ENCODE assay signal across 10 cellular contexts in the genomic region with DNA sequence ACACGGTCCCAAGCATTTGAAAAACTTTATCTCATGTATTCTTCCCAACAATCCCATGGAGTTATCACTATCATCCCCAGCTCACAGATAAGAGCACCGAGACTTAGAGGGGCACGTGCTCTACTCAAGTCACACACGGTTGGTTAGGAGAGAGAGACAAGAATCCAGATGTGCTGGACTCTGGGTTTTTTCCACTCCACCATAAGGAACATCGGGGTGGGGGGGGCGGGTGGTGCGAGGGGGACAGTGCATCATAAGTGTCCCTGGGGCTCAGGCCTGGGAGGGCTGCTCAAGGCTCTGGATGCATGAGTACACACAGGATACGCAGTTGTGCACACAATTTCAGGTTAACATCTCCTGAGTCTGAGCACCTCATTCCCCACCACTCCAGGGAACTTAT. TPM values are rescaled to one million over a fixed set of nuclear protein-coding genes. Genes with fewer than 3 reads are reported as not detected.
DNase-seq lines count a peak whose midpoint lies in the region; TF ChIP-seq lines count a peak whose summit lies in the region.
"Had no signal": no experiment of that assay in that cellular context is flagged by ENCODE, and none has a peak within 500 bp of the region (broad histone marks: within the 10 kb centered on the region; RNA-seq: fewer than 3 reads in every experiment).

No MANE protein-coding gene starts in this region.

- H3K9ac ChIP-seq in adipocyte (ENCODE audit: low read length) (peak overlapping the region; percentile 83), trophoblast cell (ENCODE audit: low read length) (no peak overlapping the region)

- H3K4me2 ChIP-seq in trophoblast cell (ENCODE audit: low read length): no peak overlapping the region

- no peak overlapping the region for H3K27ac Mint-ChIP-seq in activated T-helper 2 cell treated with anti-CD3 and anti-CD28 coated beads, Interferon-gamma antibody, Interleukin-2, Interleukin-4, amounts not matched to agents 10 μg/mL and 5 μg/mL and 100 μg/mL, durations not matched to agents 14 hours and 24 hours and 36 hours

- H3K36me3 ChIP-seq in adipocyte (ENCODE audit: control insufficient read depth, insufficient read depth, low read length, severe bottlenecking): peaks cover 17% of the 10 kb centered on the region
- peaks cover 2 to 6% of the 10 kb centered on the region in 2 experiments for H3K36me3 ChIP-seq in trophoblast cell (ENCODE audit: control insufficient read depth in 1 of 2, insufficient read depth in 2 of 2, low read length in 2 of 2)

- no peak overlapping the region for H2BK5ac ChIP-seq in trophoblast cell (ENCODE audit: low read depth, low read length, poor library complexity)

- H3K27me3 ChIP-seq in adipocyte (replicated peaks; ENCODE audit: control insufficient read depth, insufficient read depth, low read length) (no peaks in the 10 kb centered on the region), trophoblast cell (ENCODE audit: insufficient read depth, low read length) (no peaks in the 10 kb centered on the region)

- in situ Hi-C loops in KBM-7 (cut with MboI; ENCODE audit: low pct_unique_long_range_greater_than_20kb, low sequenced_read_pairs): no loop called here

- H3K4ac ChIP-seq in trophoblast cell (ENCODE audit: low read depth, low read length): peak overlapping the region; percentile 57

- no peak overlapping the region for H3K14ac ChIP-seq in trophoblast cell (ENCODE audit: low read length)

- H3K27ac ChIP-seq in trophoblast cell (ENCODE audit: low read depth, low read length): no peak overlapping the region

- no peak overlapping the region for H2BK120ac ChIP-seq in trophoblast cell (ENCODE audit: insufficient read depth, low read length, poor library complexity)

- H3K4me1 ChIP-seq in adipocyte (ENCODE audit: control insufficient read depth, insufficient read depth, low read length) (peaks cover 85% of the 10 kb centered on the region), trophoblast cell (ENCODE audit: control insufficient read depth in 1 of 2, insufficient read depth in 2 of 2, low read length in 2 of 2) (peaks cover 38 to 44% of the 10 kb centered on the region in 2 experiments)

- H3K36me3 Mint-ChIP-seq in activated T-helper 2 cell treated with anti-CD3 and anti-CD28 coated beads, Interferon-gamma antibody, Interleukin-2, Interleukin-4, amounts not matched to agents 10 μg/mL and 5 μg/mL and 100 μg/mL, durations not matched to agents 14 hours and 24 hours and 36 hours (ENCODE audit: low read depth): no peaks in the 10 kb centered on the region

- no peak overlapping the region for H2AK5ac ChIP-seq in trophoblast cell (ENCODE audit: low read length)

- peaks cover 20% of the 10 kb centered on the region for H3K79me2 ChIP-seq in trophoblast cell (ENCODE audit: control insufficient read depth, insufficient read depth, low read length, poor library complexity)

- H3K4me3 ChIP-seq in AG10803 (ENCODE audit: low read length) (peak overlapping the region; percentile 58), adipocyte (ENCODE audit: low read length) (peak overlapping the region; percentile 72), foreskin fibroblast (ENCODE audit: low read depth in 1 of 2, low read length in 2 of 2) (peak overlapping the region; percentile 30 to 56), trophoblast cell (ENCODE audit: low read depth, low read length) (no peak overlapping the region)

- TF ChIP-seq CTCF in AG10803 (conservative IDR thresholded peaks at IDR 0.05; ENCODE audit: low read length) (no peak), foreskin fibroblast (IDR thresholded peaks at IDR 0.05; ENCODE audit: low read depth, low read length) (no peak)

- intact Hi-C loops in activated T-helper 2 cell treated with anti-CD3 and anti-CD28 coated beads, Interferon-gamma antibody, Interleukin-2, Interleukin-4, amounts not matched to agents 10 μg/mL and 5 μg/mL and 100 μg/mL, durations not matched to agents 14 hours and 24 hours and 36 hours (cut with micrococcal nuclease): no loop called here

- peaks cover 5% of the 10 kb centered on the region for H3K27me3 Mint-ChIP-seq in activated T-helper 2 cell treated with anti-CD3 and anti-CD28 coated beads, Interferon-gamma antibody, Interleukin-2, Interleukin-4, amounts not matched to agents 10 μg/mL and 5 μg/mL and 100 μg/mL, durations not matched to agents 14 hours and 24 hours and 36 hours (ENCODE audit: low read depth)

- no peak overlapping the region for H4K12ac ChIP-seq in trophoblast cell (ENCODE audit: low read depth, low read length)

- no peak overlapping the region for H2AFZ ChIP-seq in trophoblast cell (ENCODE audit: insufficient read depth, low read length, poor library complexity)

- no peak overlapping the region for H3K18ac ChIP-seq in trophoblast cell (ENCODE audit: low read length)

- no peak overlapping the region for H3K4me3 Mint-ChIP-seq in activated T-helper 2 cell treated with anti-CD3 and anti-CD28 coated beads, Interferon-gamma antibody, Interleukin-2, Interleukin-4, amounts not matched to agents 10 μg/mL and 5 μg/mL and 100 μg/mL, durations not matched to agents 14 hours and 24 hours and 36 hours (ENCODE audit: low read depth)

- H3K9me3 Mint-ChIP-seq in activated T-helper 2 cell treated with anti-CD3 and anti-CD28 coated beads, Interferon-gamma antibody, Interleukin-2, Interleukin-4, amounts not matched to agents 10 μg/mL and 5 μg/mL and 100 μg/mL, durations not matched to agents 14 hours and 24 hours and 36 hours: no peaks in the 10 kb centered on the region

- no peaks in the 10 kb centered on the region for H3K4me1 Mint-ChIP-seq in activated T-helper 2 cell treated with anti-CD3 and anti-CD28 coated beads, Interferon-gamma antibody, Interleukin-2, Interleukin-4, amounts not matched to agents 10 μg/mL and 5 μg/mL and 100 μg/mL, durations not matched to agents 14 hours and 24 hours and 36 hours (ENCODE audit: low read depth)

- H2BK12ac ChIP-seq in trophoblast cell (ENCODE audit: low read length): no peak overlapping the region

- H3K9me3 ChIP-seq in adipocyte (ENCODE audit: control insufficient read depth, low read length) (no peaks in the 10 kb centered on the region), trophoblast cell (ENCODE audit: insufficient read depth, low read depth, low read length) (no peaks in the 10 kb centered on the region)

- DNase-seq in AG10803 (ENCODE audit: low read depth): no peak
- no peak for DNase-seq in adipocyte (ENCODE audit: low read depth)
- peak in 1 of 2 donors; percentile 48 for DNase-seq in foreskin fibroblast
- no peak for DNase-seq in trophoblast cell
- DNase-seq in NCI-H1048 (lab: John Stamatoyannopoulos, UW): no peak
- no peak for DNase-seq in KBM-7
- no peak for DNase-seq in activated T-helper 2 cell treated with anti-CD3 and anti-CD28 coated beads, Interferon-gamma antibody, Interleukin-2, Interleukin-4, amounts not matched to agents 10 μg/mL and 5 μg/mL and 100 μg/mL, durations not matched to agents 14 hours and 24 hours and 36 hours (ENCODE audit: low spot score)
- DNase-seq in cortex of kidney (lab: John Stamatoyannopoulos, UW): no peak
- DNase-seq: activated CD8-positive, alpha-beta memory T cell treated with anti-CD3 and anti-CD28 coated beads, Interleukin-2, amount 50 U/mL, for 48 hours had no signal

- H3K23ac ChIP-seq in trophoblast cell (ENCODE audit: low read length): no peak overlapping the region

- H4K91ac ChIP-seq in trophoblast cell (ENCODE audit: low read depth, low read length): no peak overlapping the region

- H3K79me1 ChIP-seq in trophoblast cell (ENCODE audit: low read length): peaks cover 22% of the 10 kb centered on the region

- no CpG with 5 or more reads among the region's 8 CpGs for WGBS in trophoblast cell (ENCODE audit: extremely low coverage, insufficient coverage, insufficient read length)

- H4K8ac ChIP-seq in trophoblast cell (ENCODE audit: low read depth, low read length): no peak overlapping the region

RNA-seq across cellular contexts. Expression of gene CDC42EP4, which starts 7.4 kb away (rescaled TPM):
- 31.8 and 33.8 TPM in 2 replicates for polyA plus RNA-seq in trophoblast cell (2013)
- total RNA-seq in activated T-helper 2 cell treated with anti-CD3 and anti-CD28 coated beads, Interferon-gamma antibody, Interleukin-2, Interleukin-4, amounts not matched to agents 10 μg/mL and 5 μg/mL and 100 μg/mL, durations not matched to agents 14 hours and 24 hours and 36 hours: 1.6 and 2.8 TPM in 2 replicates

RNA-seq across cellular contexts. Expression of gene CPSF4L, which starts 42.8 kb away (rescaled TPM):
- polyA plus RNA-seq in trophoblast cell (2013): not detected in 2 replicates
- not detected in 2 replicates for total RNA-seq in activated T-helper 2 cell treated with anti-CD3 and anti-CD28 coated beads, Interferon-gamma antibody, Interleukin-2, Interleukin-4, amounts not matched to agents 10 μg/mL and 5 μg/mL and 100 μg/mL, durations not matched to agents 14 hours and 24 hours and 36 hours
- total RNA-seq: renal cortical epithelial cell had no signal
